Comparison of ENCODE assay signal across 8 cellular contexts in the genomic region with DNA sequence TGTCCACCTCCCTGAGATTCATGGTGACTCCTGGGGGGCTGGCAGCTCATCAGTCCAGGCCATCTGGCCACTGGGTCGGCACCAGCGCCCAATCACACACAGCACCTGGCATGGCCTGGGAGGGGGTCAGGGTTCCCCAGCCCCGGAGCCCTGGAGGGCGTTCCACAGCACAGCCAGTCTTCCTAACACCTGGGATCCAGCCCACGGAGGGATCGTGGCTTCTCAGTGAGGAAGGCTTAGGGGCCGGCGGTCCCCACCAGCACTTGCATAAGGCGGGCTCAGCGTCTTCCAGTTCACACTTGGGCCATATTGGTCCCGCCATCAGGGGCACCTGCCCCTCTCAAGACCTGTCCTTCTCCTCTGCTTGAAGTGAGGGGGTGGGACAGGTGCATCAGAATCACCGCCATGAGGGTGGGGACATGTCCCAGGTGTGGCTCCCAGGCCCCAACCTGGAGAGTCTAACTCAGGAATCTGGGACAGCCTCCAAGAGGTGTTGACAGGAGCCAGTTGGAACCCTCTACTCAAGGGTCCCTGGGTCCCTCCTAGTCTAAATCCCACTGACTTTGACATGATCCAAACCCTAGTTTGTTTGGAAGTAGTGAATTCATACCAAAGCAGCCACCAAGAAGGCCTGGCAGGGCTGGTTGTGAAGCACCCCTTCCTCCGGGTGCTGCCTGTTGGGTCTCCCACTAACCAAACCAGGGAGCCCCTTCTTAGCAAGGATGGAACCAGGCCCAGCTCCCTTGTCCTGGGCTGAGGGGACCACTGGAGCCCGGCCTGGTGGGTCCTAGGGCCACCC. TPM values are rescaled to one million over a fixed set of nuclear protein-coding genes. Genes with fewer than 3 reads are reported as not detected.
DNase-seq lines count a peak whose midpoint lies in the region; ATAC-seq, FAIRE-seq and TF ChIP-seq lines count a peak whose summit lies in the region.
"Not testable (repeated sequence)": the region's sequence is repeated elsewhere in the genome, so short reads cannot be mapped to it uniquely, and the experiment has no call there.
"Had no signal": no experiment of that assay in that cellular context is flagged by ENCODE, and none has a peak within 500 bp of the region (broad histone marks: within the 10 kb centered on the region; RNA-seq: fewer than 3 reads in every experiment).

No MANE protein-coding gene starts in this region.

- H3K79me1 ChIP-seq in H1 (ENCODE audit: low read depth, low read length) = not testable (repeated sequence)

- not testable (repeated sequence) for H3K4me3 ChIP-seq in OCI-LY7 (ENCODE audit: low read depth, low read length, poor library complexity, severe bottlenecking); H1 (ENCODE audit: extremely low read depth in 1 of 4, insufficient read depth in 2 of 4, low read depth in 3 of 4, low read length in 4 of 4); right cardiac atrium (ENCODE audit: low read length); spleen

- CTCF ChIA-PET in OCI-LY7 (lab: Charles Lee; ENCODE audit: unreplicated experiment) = not testable (repeated sequence)
- CTCF ChIA-PET in H1 (lab: Charles Lee; ENCODE audit: partially characterized antibody) = interaction anchor here (0.6 to 29.9 kb wide), 7 partner anchors 7 to 109 kb away, joined by 3 to 723 read pairs (median 4); no protein-coding TSS in a partner anchor

- not testable (repeated sequence) for H3K27me3 ChIP-seq in H1 (replicated peaks in 1 of 4; ENCODE audit: control insufficient read depth in 3 of 4, extremely low read depth in 1 of 4, insufficient read depth in 3 of 4, low read length in 3 of 4); right cardiac atrium (ENCODE audit: control insufficient read depth, insufficient read depth)
- H3K27me3 ChIP-seq in spleen (replicated peaks in 1 of 7) = peaks cover 0 to 59% (median 34%) of the 10 kb centered on the region in 7 donors

- not testable (repeated sequence) for H3K56ac ChIP-seq in H1 (replicated peaks; ENCODE audit: insufficient read length, low read depth, low read length)

- not testable (repeated sequence) for H3K4me3 Mint-ChIP-seq in nephron progenitor cell

- H4K8ac ChIP-seq in H1 (ENCODE audit: extremely low read depth, insufficient read depth, low read length) = not testable (repeated sequence)

- H4K20me1 ChIP-seq in OCI-LY7 (ENCODE audit: insufficient read depth, low read length); H1 (replicated peaks in 1 of 2; ENCODE audit: control insufficient read depth in 1 of 2, insufficient read depth in 2 of 2, low read length in 2 of 2): not testable (repeated sequence)

- H2BK120ac ChIP-seq in H1 (replicated peaks; ENCODE audit: low read depth, low read length) = not testable (repeated sequence)

- intact Hi-C loops in OCI-LY7 (cut with micrococcal nuclease; ENCODE audit: unreplicated experiment); right cardiac atrium (cut with DNase I); spleen (cut with DNase I; ENCODE audit: low total_unique reads): not testable (repeated sequence)

- H3K36me3 ChIP-seq in OCI-LY7 (ENCODE audit: insufficient read depth, low read length); H1 (ENCODE audit: control insufficient read depth in 2 of 4, insufficient read depth in 4 of 4, low read length in 3 of 4); spleen: not testable (repeated sequence)

- H2BK5ac ChIP-seq in H1 (ENCODE audit: low read depth, low read length) = not testable (repeated sequence)

- not testable (repeated sequence) for H3K23me2 ChIP-seq in H1 (ENCODE audit: low read depth, low read length)

- H2AFZ ChIP-seq in OCI-LY7 (ENCODE audit: low read length); H1 (ENCODE audit: low read length): not testable (repeated sequence)

- not testable (repeated sequence) for H3K9ac ChIP-seq in H1 (replicated peaks in 1 of 4; ENCODE audit: extremely low read depth in 1 of 4, low read depth in 3 of 4, low read length in 3 of 4)

- ATAC-seq in right cardiac atrium = peak; percentile 10 to 27

- not testable (repeated sequence) for H3K27ac ChIP-seq in OCI-LY7 (ENCODE audit: low read depth, low read length, poor library complexity, severe bottlenecking); H1 (ENCODE audit: low read depth, low read length); right cardiac atrium (ENCODE audit: low read length); spleen

- not testable (repeated sequence) for H3K9me3 Mint-ChIP-seq in nephron progenitor cell

- H2AK5ac ChIP-seq in H1 (ENCODE audit: low read depth, low read length) = peak overlapping the region; percentile 75; the same call in 1 of the 2 replicates

- not testable (repeated sequence) for H3K14ac ChIP-seq in H1 (ENCODE audit: insufficient read length)

- H3K4me2 ChIP-seq in OCI-LY7 (ENCODE audit: low read length); H1 (ENCODE audit: insufficient read depth in 1 of 2, low read depth in 2 of 2, low read length in 2 of 2): not testable (repeated sequence)

- not testable (repeated sequence) for H3K9me2 ChIP-seq in OCI-LY7 (ENCODE audit: insufficient read depth, low read length)

- peaks cover 28% of the 10 kb centered on the region for H3K4me1 Mint-ChIP-seq in nephron progenitor cell

- peak overlapping the region; percentile 51 for H3K18ac ChIP-seq in H1 (ENCODE audit: extremely low read depth, low read length)

- H3K4me1 ChIP-seq in OCI-LY7 (ENCODE audit: insufficient read depth, low read length, poor library complexity, severe bottlenecking); H1 (replicated peaks in 1 of 4; ENCODE audit: control insufficient read depth in 3 of 4, insufficient read depth in 4 of 4, low read length in 3 of 4); right cardiac atrium (ENCODE audit: control insufficient read depth, insufficient read depth, low read length); spleen: not testable (repeated sequence)

- H3K27me3 Mint-ChIP-seq in nephron progenitor cell (ENCODE audit: low read depth, poor library complexity) = peaks cover 24% of the 10 kb centered on the region

- H3K23ac ChIP-seq in H1 (ENCODE audit: insufficient read length) = not testable (repeated sequence)

- not testable (repeated sequence) for FAIRE-seq in H1 (lab: Jason Lieb, UNC)

- not testable (repeated sequence) for H3K4ac ChIP-seq in H1 (replicated peaks; ENCODE audit: insufficient read length, low read depth, low read length)

- H3K9me3 ChIP-seq in OCI-LY7 (ENCODE audit: low read length); H1 (ENCODE audit: insufficient read depth in 2 of 2, low read depth in 1 of 2, low read length in 1 of 2); right cardiac atrium (ENCODE audit: control insufficient read depth, low read length); spleen: not testable (repeated sequence)

- H4K91ac ChIP-seq in H1 (replicated peaks; ENCODE audit: insufficient read length, low read length) = not testable (repeated sequence)

- TF ChIP-seq EP300 in H1 (IDR thresholded peaks at IDR 0.05; ENCODE audit: borderline replicate concordance in 1 of 2, low read depth in 2 of 2, low read length in 2 of 2) = not testable (repeated sequence)

- TF ChIP-seq CTCF in GM20000 (IDR thresholded peaks at IDR 0.05; ENCODE audit: extremely low read depth, missing control alignments); OCI-LY7 (conservative IDR thresholded peaks at IDR 0.05; ENCODE audit: low read length); H1 (IDR thresholded peaks at IDR 0.05; ENCODE audit: control extremely low read depth in 1 of 3, insufficient read depth in 1 of 3, low read depth in 1 of 3, low read length in 3 of 3); nephron progenitor cell (IDR thresholded peaks at IDR 0.05); spleen (IDR thresholded peaks at IDR 0.05 in 8 of 11, conservative IDR thresholded peaks at IDR 0.05 in 3 of 11): not testable (repeated sequence)

- POLR2A ChIA-PET in OCI-LY7 (lab: Charles Lee) (interaction anchor here (0.5 kb wide), 1 partner anchor 97 kb away, joined by 4 read pairs; no protein-coding TSS in a partner anchor), H1 (lab: Charles Lee; ENCODE audit: partially characterized antibody) (interaction anchor here (0.7 to 0.9 kb wide), 2 partner anchors 9 to 205 kb away, joined by 3 to 4 read pairs; no protein-coding TSS in a partner anchor)

- not testable (repeated sequence) for H3K36me3 Mint-ChIP-seq in nephron progenitor cell (ENCODE audit: low read depth)

- peak overlapping the region; percentile 40; the same call in 1 of the 2 replicates for H2BK20ac ChIP-seq in H1 (ENCODE audit: low read length)

- H3K79me2 ChIP-seq in OCI-LY7 (ENCODE audit: insufficient read depth, low read depth, low read length); H1 (ENCODE audit: control insufficient read depth in 1 of 2, insufficient read depth in 2 of 2, low read length in 2 of 2): not testable (repeated sequence)

- H2BK12ac ChIP-seq in H1 (ENCODE audit: low read depth, low read length) = 0 out of 2 replicates have a peak overlapping the region, but pooled peaks have one; percentile 30

- H3K27ac Mint-ChIP-seq in nephron progenitor cell = not testable (repeated sequence)

- WGBS in H1 (ENCODE audit: extremely low coverage in 1 of 2, insufficient coverage in 1 of 2, insufficient read length in 1 of 2, insufficient replicate concordance in 2 of 2, low coverage in 1 of 2, low lambda C conversion rate in 2 of 2, missing lambda C conversion rate in 1 of 2), 2 experiments = 86% methylated on average over 14 of the region's 14 CpGs; no CpG with 5 or more reads in 1 of the 2 experiments
- WGBS in right cardiac atrium = 87% methylated on average over 14 of the region's 14 CpGs
- 81 to 92% (median 90%) methylated on average over 14 of the region's 14 CpGs for WGBS in spleen, 5 donors

- BruUV-seq in OCI-LY7 (replicated peaks; lab: Mats Ljungman, UMichigan) = not testable (repeated sequence)

- DNase-seq in GM20000 (ENCODE audit: low spot score) (peak; percentile 7), OCI-LY7 (ENCODE audit: low spot score) (peak; percentile 4), H1 (ENCODE audit: low read depth in 1 of 2, low spot score in 2 of 2) (peak in 1 of 2 experiments; percentile 61), right cardiac atrium (peak; percentile 15 to 67 (median 60)), nephron progenitor cell (peak; percentile 5), spleen (peak; percentile 73)
- DNase-seq in activated T-cell treated with anti-CD3 and anti-CD28 coated beads, Interleukin-2, amount 50 U/mL, for 1 hour = peak; percentile 17

- peak overlapping the region; percentile 66 for H2BK15ac ChIP-seq in H1 (ENCODE audit: low read length)

- not testable (repeated sequence) for TF ChIP-seq RAD21 in H1 (IDR thresholded peaks at IDR 0.05 in 1 of 2, conservative IDR thresholded peaks at IDR 0.05 in 1 of 2; ENCODE audit: low read depth in 2 of 2, low read length in 2 of 2)

- TF ChIP-seq POLR2A in H1 (IDR thresholded peaks at IDR 0.05; ENCODE audit: control extremely low read depth in 1 of 2, low read depth in 2 of 2, low read length in 2 of 2); spleen (IDR thresholded peaks at IDR 0.05): not testable (repeated sequence)

- H4K5ac ChIP-seq in H1 (ENCODE audit: insufficient read length, low read depth, low read length) = not testable (repeated sequence)

RNA-seq across cellular contexts. Expression of gene RNU1-4, which starts 22.0 kb away (rescaled TPM):
- under 0.01 TPM in 2 replicates for total RNA-seq in OCI-LY7 (2014; rRNA removed; shearing (Covaris generic))
- total RNA-seq in OCI-LY7 (2022) (1,721 and 1,968 TPM in 2 replicates), right cardiac atrium (1,000 to 10,000 TPM; 3,675 to 8,578 (median 7,073) TPM), spleen (1,000 to 10,000 TPM in 4 of 7 donors, under 1 TPM in 3; under 0.01 to 8,075 (median 6,234) TPM)
- 1,303 and 1,497 TPM in 2 replicates for total RNA-seq in H1 (2021; fragmentation: NEBNext Ultra II Directional; extraction: Animal tissue kit (Norgen Biotek cat#: 25700))
- polyA plus RNA-seq in H1 (2011; rRNA removed) (under 0.01 and 145 TPM in 2 replicates), right cardiac atrium (not detected), spleen (not detected)
- under 0.01 TPM for polyA plus RNA-seq in H1 (2011; cell fraction: cytosol; rRNA removed)
- polyA plus RNA-seq in H1 (2011; cell fraction: nucleus; rRNA removed) = under 0.01 TPM
- 20.3 to 94.3 TPM in 2 of 4 replicates, not detected in the others for polyA plus RNA-seq in H1 (2012, experiment 1 of 2)
- not detected for polyA plus RNA-seq in H1 (2012, experiment 2 of 2)
- polyA plus RNA-seq in H1 (2013, experiment 1 of 2) = not detected
- polyA plus RNA-seq in H1 (2013, experiment 2 of 2) = not detected
- polyA minus RNA-seq in H1 (2011; rRNA and poly(A)+ RNA removed) = 10,411 and 22,262 TPM in 2 replicates
- 59,319 TPM for polyA minus RNA-seq in H1 (2011; cell fraction: cytosol; rRNA and poly(A)+ RNA removed)
- polyA minus RNA-seq in H1 (2011; cell fraction: nucleus; rRNA and poly(A)+ RNA removed) = 43,973 TPM
- polyA plus RNA-seq: cardiac muscle cell had no signal

RNA-seq across cellular contexts. Expression of gene RNU1-3, which starts 51.6 kb away (rescaled TPM):
- total RNA-seq in OCI-LY7 (2014; rRNA removed; shearing (Covaris generic)) = under 0.01 TPM in 2 replicates
- total RNA-seq in OCI-LY7 (2022) (1,721 and 1,968 TPM in 2 replicates), right cardiac atrium (1,000 to 10,000 TPM; 3,675 to 8,578 (median 7,073) TPM), spleen (1,000 to 10,000 TPM in 4 of 7 donors, under 1 TPM in 3; under 0.01 to 8,075 (median 6,234) TPM)
- total RNA-seq in H1 (2021; fragmentation: NEBNext Ultra II Directional; extraction: Animal tissue kit (Norgen Biotek cat#: 25700)) = 1,303 and 1,497 TPM in 2 replicates
- polyA plus RNA-seq in H1 (2011; rRNA removed) (under 0.01 and 145 TPM in 2 replicates), right cardiac atrium (not detected), spleen (not detected)
- polyA plus RNA-seq in H1 (2011; cell fraction: cytosol; rRNA removed) = under 0.01 TPM
- under 0.01 TPM for polyA plus RNA-seq in H1 (2011; cell fraction: nucleus; rRNA removed)
- polyA plus RNA-seq in H1 (2012, experiment 1 of 2) = 20.3 to 94.3 TPM in 2 of 4 replicates, not detected in the others
- polyA plus RNA-seq in H1 (2012, experiment 2 of 2) = not detected
- not detected for polyA plus RNA-seq in H1 (2013, experiment 1 of 2)
- polyA plus RNA-seq in H1 (2013, experiment 2 of 2) = not detected
- polyA minus RNA-seq in H1 (2011; rRNA and poly(A)+ RNA removed) = 10,411 and 22,262 TPM in 2 replicates
- 63,669 TPM for polyA minus RNA-seq in H1 (2011; cell fraction: cytosol; rRNA and poly(A)+ RNA removed)
- polyA minus RNA-seq in H1 (2011; cell fraction: nucleus; rRNA and poly(A)+ RNA removed) = 43,973 TPM
- polyA plus RNA-seq: cardiac muscle cell had no signal
